In the genomic region with DNA sequence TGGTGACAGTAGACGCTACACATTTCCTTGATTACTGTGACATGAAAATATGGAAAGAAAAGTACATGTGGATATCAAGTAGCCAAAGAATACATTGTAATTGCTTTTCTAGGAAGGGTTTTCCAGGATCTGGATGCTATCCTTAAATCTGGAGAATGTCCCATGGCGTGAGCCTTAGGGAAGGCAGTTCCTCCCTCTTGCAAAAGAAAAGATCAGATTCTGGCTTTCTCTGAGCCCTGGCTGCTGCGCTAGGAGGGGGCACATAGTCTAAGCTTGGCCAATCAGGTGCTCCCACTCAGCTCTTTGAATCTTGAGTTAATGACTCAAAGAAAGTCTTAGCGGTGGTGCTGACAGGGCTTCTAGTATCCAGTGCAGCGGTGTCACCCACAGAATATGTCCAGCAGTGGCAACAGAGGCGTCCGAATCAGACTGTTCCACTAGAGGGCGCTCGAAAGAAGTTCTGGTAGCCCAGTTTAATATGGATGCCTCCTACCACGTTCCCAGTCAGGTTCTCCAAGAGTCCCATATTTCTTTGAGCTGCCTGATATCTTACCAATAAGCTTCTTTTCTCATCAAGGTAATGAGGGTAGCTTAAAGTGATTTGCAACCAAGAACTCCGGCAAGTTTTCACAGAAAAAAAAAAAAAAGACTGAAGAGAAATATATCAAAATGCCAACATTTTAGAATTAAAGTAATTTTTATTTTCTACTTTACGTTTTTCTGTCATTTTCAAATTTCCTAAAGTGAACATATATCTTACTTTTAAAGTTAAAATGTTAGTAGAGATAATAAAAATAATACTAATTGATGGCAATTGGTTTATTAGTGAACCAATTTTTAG, we compare ENCODE assay signal across 8 cellular contexts.
DNase-seq lines count a peak whose midpoint lies in the region; ATAC-seq, FAIRE-seq and TF ChIP-seq lines count a peak whose summit lies in the region.

No MANE protein-coding gene starts in this region.

- H3K23ac ChIP-seq in IMR-90 (ENCODE audit: low read depth, low read length) = no peak overlapping the region

- H2AFZ ChIP-seq in IMR-90 (replicated peaks; ENCODE audit: low read length, poor library complexity) (peak overlapping the region; percentile 40), parathyroid adenoma (peak overlapping the region; percentile 46)

- H3K9me1 ChIP-seq in IMR-90 (ENCODE audit: insufficient read depth, low read length) = no peaks in the 10 kb centered on the region; the same call in 1 of the 2 replicates

- peak; percentile 22 to 76 for DNase-seq in NCI-H446 (lab: John Stamatoyannopoulos, UW)
- DNase-seq in NCI-H446 treated with DMSO at 0.1 percent for 48 hours (lab: John Stamatoyannopoulos, UW) = no peak
- DNase-seq in IMR-90 = peak; percentile 75
- DNase-seq in RWPE1 (ENCODE audit: low spot score) = peak; percentile 27
- DNase-seq in activated T-helper 2 cell treated with anti-CD3 and anti-CD28 coated beads, Interferon-gamma antibody, Interleukin-2, Interleukin-4, amounts not matched to agents 10 μg/mL and 5 μg/mL and 100 μg/mL, durations not matched to agents 14 hours and 24 hours and 36 hours (ENCODE audit: low spot score) = peak; percentile 26
- peak in 1 of 2 donors; percentile 2 for DNase-seq in frontal cortex (ENCODE audit: low spot score in 2 of 2)
- DNase-seq in type B pancreatic cell (ENCODE audit: extremely low spot score, unreplicated experiment) = no peak

- H3K4me2 ChIP-seq in IMR-90 (ENCODE audit: low read depth, low read length) (no peak overlapping the region), parathyroid adenoma (ENCODE audit: low read length) (no peak overlapping the region)

- TF ChIP-seq RAD21 in IMR-90 (IDR thresholded peaks at IDR 0.05; ENCODE audit: low read length) = peak; percentile 65

- H3K18ac ChIP-seq in IMR-90 (ENCODE audit: low read depth, low read length) = no peak overlapping the region

- no peaks in the 10 kb centered on the region for H3K79me1 ChIP-seq in IMR-90 (ENCODE audit: low read depth in 1 of 2, low read length in 2 of 2)

- H3K56ac ChIP-seq in IMR-90 (ENCODE audit: extremely low read depth, insufficient read depth, low read length) = no peak overlapping the region

- H3K4me3 ChIP-seq in IMR-90 (ENCODE audit: insufficient read depth, low read depth, low read length) (no peak overlapping the region), parathyroid adenoma (ENCODE audit: low read depth, low read length) (no peak overlapping the region)

- no peak overlapping the region for H3K9ac ChIP-seq in IMR-90 (ENCODE audit: low read depth, low read length)
- no peak overlapping the region for H3K9ac ChIP-seq in parathyroid adenoma

- H3K9me3 Mint-ChIP-seq in activated T-helper 2 cell treated with anti-CD3 and anti-CD28 coated beads, Interferon-gamma antibody, Interleukin-2, Interleukin-4, amounts not matched to agents 10 μg/mL and 5 μg/mL and 100 μg/mL, durations not matched to agents 14 hours and 24 hours and 36 hours = no peaks in the 10 kb centered on the region
- H3K9me3 Mint-ChIP-seq in type B pancreatic cell = no peaks in the 10 kb centered on the region

- ATAC-seq in IMR-90 (ENCODE audit: low read depth) = peak; percentile 94

- H3K36me3 Mint-ChIP-seq in activated T-helper 2 cell treated with anti-CD3 and anti-CD28 coated beads, Interferon-gamma antibody, Interleukin-2, Interleukin-4, amounts not matched to agents 10 μg/mL and 5 μg/mL and 100 μg/mL, durations not matched to agents 14 hours and 24 hours and 36 hours (ENCODE audit: low read depth) = no peaks in the 10 kb centered on the region
- no peaks in the 10 kb centered on the region for H3K36me3 Mint-ChIP-seq in type B pancreatic cell

- H2AK9ac ChIP-seq in IMR-90 (replicated peaks; ENCODE audit: low read depth, low read length, poor library complexity) = no peak overlapping the region

- intact Hi-C loops in IMR-90 (cut with micrococcal nuclease) = loop anchor here (1.0 to 10.0 kb wide), 8 partner anchors 212 to 749 kb away; a partner anchor contains a TSS
- intact Hi-C loops in activated T-helper 2 cell treated with anti-CD3 and anti-CD28 coated beads, Interferon-gamma antibody, Interleukin-2, Interleukin-4, amounts not matched to agents 10 μg/mL and 5 μg/mL and 100 μg/mL, durations not matched to agents 14 hours and 24 hours and 36 hours (cut with micrococcal nuclease) = loop anchor here (2.0 kb wide), 1 partner anchor 258 kb away; no protein-coding TSS in a partner anchor

- peak overlapping the region; percentile 37 for H3K4ac ChIP-seq in IMR-90 (ENCODE audit: low read depth, low read length)

- H3K9me3 ChIP-seq in IMR-90 (ENCODE audit: control insufficient read depth, insufficient read depth, low read length) (0 out of 2 replicates have a peak, but pooled peaks cover 2% of the 10 kb centered on the region), parathyroid adenoma (ENCODE audit: control insufficient read depth, low read length) (no peaks in the 10 kb centered on the region)

- WGBS in IMR-90 (ENCODE audit: extremely low coverage in 2 of 2, insufficient read length in 1 of 2), 2 experiments = 25% methylated on average over 4 of the region's 12 CpGs; no CpG with 5 or more reads in 1 of the 2 experiments

- no peak overlapping the region for H2BK5ac ChIP-seq in IMR-90 (ENCODE audit: low read depth, low read length, poor library complexity, severe bottlenecking)

- peak overlapping the region; percentile 51; the same call in 1 of the 3 replicates for H2BK15ac ChIP-seq in IMR-90 (ENCODE audit: low read depth, low read length)

- H4K20me1 ChIP-seq in IMR-90 (ENCODE audit: insufficient read depth, low read length) = no peaks in the 10 kb centered on the region

- H2AK5ac ChIP-seq in IMR-90 (ENCODE audit: low read depth, low read length) = 0 out of 2 replicates have a peak overlapping the region, but pooled peaks have one; percentile 16

- BruUV-seq in IMR-90 (replicated peaks; lab: Mats Ljungman, UMichigan) = no TSS peak

- peak overlapping the region in 1 of 2 experiments; percentile 15; a peak in 1 of 4 replicates for H4K8ac ChIP-seq in IMR-90 (ENCODE audit: low read depth in 2 of 2, low read length in 2 of 2)

- TF ChIP-seq CTCF in IMR-90 (conservative IDR thresholded peaks at IDR 0.05; ENCODE audit: low read depth, low read length) (peak; percentile 70), RWPE1 (conservative IDR thresholded peaks at IDR 0.05; ENCODE audit: low read depth) (peak; percentile 51), parathyroid adenoma (IDR thresholded peaks at IDR 0.05) (peak; percentile 59), type B pancreatic cell (conservative IDR thresholded peaks at IDR 0.05) (peak; percentile 87)

- in situ Hi-C loops in IMR-90 (cut with MboI; ENCODE audit: low sequenced_read_pairs) = loop anchor here (10.0 kb wide), 1 partner anchor 312 kb away; a partner anchor contains a TSS

- dilution Hi-C loops in IMR-90 (cut with HindIII; ENCODE audit: low sequenced_read_pairs, unreplicated experiment) = no loop called here

- peaks cover 3% of the 10 kb centered on the region for H3K4me1 Mint-ChIP-seq in activated T-helper 2 cell treated with anti-CD3 and anti-CD28 coated beads, Interferon-gamma antibody, Interleukin-2, Interleukin-4, amounts not matched to agents 10 μg/mL and 5 μg/mL and 100 μg/mL, durations not matched to agents 14 hours and 24 hours and 36 hours (ENCODE audit: low read depth)
- H3K4me1 Mint-ChIP-seq in type B pancreatic cell (ENCODE audit: unreplicated experiment) = no peaks in the 10 kb centered on the region

- TF ChIP-seq POLR2A in IMR-90 (IDR thresholded peaks at IDR 0.05; ENCODE audit: low read depth, low read length) = no peak

- H3K4me1 ChIP-seq in IMR-90 (ENCODE audit: control insufficient read depth, insufficient read depth, low read length) (no peaks in the 10 kb centered on the region), parathyroid adenoma (no peaks in the 10 kb centered on the region)

- H3K27me3 ChIP-seq in IMR-90 (ENCODE audit: control insufficient read depth, insufficient read depth, low read length) = peaks cover 1% of the 10 kb centered on the region; the same call in 1 of the 2 replicates
- H3K27me3 ChIP-seq in parathyroid adenoma (ENCODE audit: control insufficient read depth, insufficient read depth, low read length) = no peaks in the 10 kb centered on the region

- H3K36me3 ChIP-seq in IMR-90 (ENCODE audit: control insufficient read depth, insufficient read depth, low read length) = no peaks in the 10 kb centered on the region
- no peaks in the 10 kb centered on the region for H3K36me3 ChIP-seq in parathyroid adenoma (ENCODE audit: control insufficient read depth, insufficient read depth, low read length)

- H3K14ac ChIP-seq in IMR-90 (replicated peaks; ENCODE audit: low read depth, low read length) = no peak overlapping the region

- no peak overlapping the region for H4K91ac ChIP-seq in IMR-90 (ENCODE audit: insufficient read depth, low read depth, low read length)

- H3K27me3 Mint-ChIP-seq in activated T-helper 2 cell treated with anti-CD3 and anti-CD28 coated beads, Interferon-gamma antibody, Interleukin-2, Interleukin-4, amounts not matched to agents 10 μg/mL and 5 μg/mL and 100 μg/mL, durations not matched to agents 14 hours and 24 hours and 36 hours (ENCODE audit: low read depth) = no peaks in the 10 kb centered on the region
- no peaks in the 10 kb centered on the region for H3K27me3 Mint-ChIP-seq in type B pancreatic cell

- FAIRE-seq in frontal cortex (lab: Jason Lieb, UNC) = peak; percentile 88

- H3K4me3 Mint-ChIP-seq in activated T-helper 2 cell treated with anti-CD3 and anti-CD28 coated beads, Interferon-gamma antibody, Interleukin-2, Interleukin-4, amounts not matched to agents 10 μg/mL and 5 μg/mL and 100 μg/mL, durations not matched to agents 14 hours and 24 hours and 36 hours (ENCODE audit: low read depth) = no peak overlapping the region
- no peak overlapping the region for H3K4me3 Mint-ChIP-seq in type B pancreatic cell

- no peaks in the 10 kb centered on the region for H3K79me2 ChIP-seq in parathyroid adenoma

- H2BK20ac ChIP-seq in IMR-90 (ENCODE audit: low read depth, low read length) = peak overlapping the region; percentile 71; the same call in 1 of the 2 replicates

- H2BK120ac ChIP-seq in IMR-90 (ENCODE audit: low read depth, low read length) = peak overlapping the region; percentile 60

- CTCF ChIA-PET in IMR-90 (lab: Yijun Ruan, JAX) (interaction anchor here (0.6 to 1.3 kb wide), 11 partner anchors 8 to 314 kb away, joined by 3 to 4 read pairs (median 4); a partner anchor contains a TSS), RWPE1 (lab: Yijun Ruan, JAX) (interaction anchor here (0.6 kb wide), 4 partner anchors 19 to 422 kb away, joined by 3 to 5 read pairs (median 3); no protein-coding TSS in a partner anchor)

- no peak overlapping the region for H3K27ac Mint-ChIP-seq in activated T-helper 2 cell treated with anti-CD3 and anti-CD28 coated beads, Interferon-gamma antibody, Interleukin-2, Interleukin-4, amounts not matched to agents 10 μg/mL and 5 μg/mL and 100 μg/mL, durations not matched to agents 14 hours and 24 hours and 36 hours
- H3K27ac Mint-ChIP-seq in type B pancreatic cell = no peak overlapping the region

- POLR2A ChIA-PET in IMR-90 (lab: Charles Lee; ENCODE audit: unreplicated experiment) = no interaction called here
- POLR2A ChIA-PET in RWPE1 (lab: Yijun Ruan, JAX; ENCODE audit: low non-redundant PET) = interaction anchor here (0.7 kb wide), 1 partner anchor 505 kb away, joined by 3 read pairs; no protein-coding TSS in a partner anchor

- H3K27ac ChIP-seq in IMR-90 (ENCODE audit: insufficient read depth, low read length) (no peak overlapping the region), RWPE1 (no peak overlapping the region), parathyroid adenoma (no peak overlapping the region)

- no peak overlapping the region for H4K5ac ChIP-seq in IMR-90 (ENCODE audit: low read depth, low read length)

Comparison
In these comparisons a context has a peak if more than half of its experiments do, and no peak if none do; other contexts are left out.
1. DNase-seq: peak in NCI-H446 (2 of 2), IMR-90 (single experiment), RWPE1 (single experiment) and activated T-helper 2 cell treated with anti-CD3 and anti-CD28 coated beads, Interferon-gamma antibody, Interleukin-2, Interleukin-4, amounts not matched to agents 10 μg/mL and 5 μg/mL and 100 μg/mL, durations not matched to agents 14 hours and 24 hours and 36 hours (single experiment); none in NCI-H446 treated with DMSO at 0.1 percent for 48 hours (single experiment) and type B pancreatic cell (single experiment).
2. Peak in every context shown above with its lines, with median percentiles within 50 percentile points of each other: CTCF ChIP-seq.